8 cellular contexts compared by ENCODE assay signal in genomic region chr10:46365484-46365883, GRCh38. TPM values are rescaled to one million over a fixed set of nuclear protein-coding genes. Genes with fewer than 3 reads are reported as not detected.
"Had no signal": no experiment of that assay in that cellular context is flagged by ENCODE, and none has a peak within 500 bp of the region (broad histone marks: within the 10 kb centered on the region; RNA-seq: fewer than 3 reads in every experiment).

No MANE protein-coding gene starts in this region.

RNA-seq across cellular contexts. Expression of gene ANXA8L1, which starts 10.1 kb away (rescaled TPM):
- total RNA-seq: activated B cell treated with CpG ODN at 0.5 μM for 24 hours; activated CD4-positive, alpha-beta memory T cell treated with anti-CD3 and anti-CD28 coated beads for 36 hours; activated naive CD4-positive, alpha-beta T cell treated with anti-CD3 and anti-CD28 coated beads for 36 hours; activated naive CD4-positive, alpha-beta T cell treated with anti-CD3 and anti-CD28 coated beads, Interleukin-2, amount 50 U/mL, for 72 hours; activated T-cell treated with anti-CD3 and anti-CD28 coated beads, Interleukin-2, amount 50 U/mL, for 4 hours; activated T-helper 1 cell treated with anti-CD3 and anti-CD28 coated beads, Interleukin-12 subunit alpha, Interleukin-12 subunit beta, Interleukin-2, Interleukin-4 antibody, amounts not matched to agents 30 ng/mL and 10 ng/mL and 1 ng/mL, durations not matched to agents 14 hours and 24 hours and 36 hours; body of pancreas; NCI-H460 had no signal
